ENCODE assay signal across 1 cellular context in the genomic region with DNA sequence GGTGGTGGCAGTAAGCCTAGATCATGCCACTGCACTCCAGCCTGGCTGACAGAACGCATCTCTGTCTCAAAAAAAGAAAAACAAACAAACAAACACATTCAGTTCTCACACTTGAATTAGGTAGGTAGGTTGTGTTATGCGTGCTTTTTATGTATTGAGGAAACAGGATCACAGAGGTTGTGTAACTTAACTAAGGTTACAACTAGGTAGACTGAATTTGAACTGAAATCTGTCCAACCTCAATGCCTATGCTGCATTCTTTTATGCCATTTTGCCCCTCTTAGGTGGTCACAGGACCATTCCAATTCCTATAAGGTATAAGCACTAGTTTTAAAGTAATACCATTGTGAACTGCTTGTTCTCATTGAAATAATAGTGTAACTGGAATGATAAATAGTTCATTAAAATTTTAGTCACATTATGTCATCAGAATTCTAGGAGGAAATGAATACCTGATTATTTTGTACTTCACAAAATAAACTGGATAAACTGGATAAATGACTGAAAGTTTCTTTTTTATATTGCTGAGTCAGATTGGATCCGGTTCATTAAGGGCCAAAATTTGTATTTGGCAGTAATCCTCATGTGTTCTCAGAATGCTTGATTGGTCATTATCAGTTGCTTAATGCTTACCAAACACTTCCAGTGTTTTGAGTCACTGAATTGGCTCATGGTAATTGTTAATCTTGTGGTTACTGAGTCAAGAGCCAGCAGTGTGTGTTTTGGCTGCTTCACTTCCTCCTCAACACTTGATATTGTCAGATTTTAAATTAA.
TF ChIP-seq lines count a peak whose summit lies in the region.

No MANE protein-coding gene starts in this region.

TF ChIP-seq in IMR-90, 13 proteins besides CTCF, POLR2A, EP300 and RAD21 (continued from another document):
- TF ChIP-seq, protein P1, sequence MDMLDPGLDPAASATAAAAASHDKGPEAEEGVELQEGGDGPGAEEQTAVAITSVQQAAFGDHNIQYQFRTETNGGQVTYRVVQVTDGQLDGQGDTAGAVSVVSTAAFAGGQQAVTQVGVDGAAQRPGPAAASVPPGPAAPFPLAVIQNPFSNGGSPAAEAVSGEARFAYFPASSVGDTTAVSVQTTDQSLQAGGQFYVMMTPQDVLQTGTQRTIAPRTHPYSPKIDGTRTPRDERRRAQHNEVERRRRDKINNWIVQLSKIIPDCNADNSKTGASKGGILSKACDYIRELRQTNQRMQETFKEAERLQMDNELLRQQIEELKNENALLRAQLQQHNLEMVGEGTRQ (IDR thresholded peaks at IDR 0.05; ENCODE audit: low read depth, low read length): no peak
- TF ChIP-seq MXI1 (IDR thresholded peaks at IDR 0.05; ENCODE audit: borderline replicate concordance, low read depth, low read length): no peak
- TF ChIP-seq CEBPB (IDR thresholded peaks at IDR 0.05; ENCODE audit: low read depth, low read length): peak; percentile 97
- no peak for TF ChIP-seq RFX5 (IDR thresholded peaks at IDR 0.05; ENCODE audit: low read depth, low read length)
- TF ChIP-seq FOS (IDR thresholded peaks at IDR 0.05; ENCODE audit: low read depth, low read length): peak; percentile 90
- no peak for TF ChIP-seq CHD1 (IDR thresholded peaks at IDR 0.05; ENCODE audit: low read depth, low read length)
- peak; percentile 75 for TF ChIP-seq BHLHE40 (IDR thresholded peaks at IDR 0.05; ENCODE audit: low read depth, low read length)
- no peak for TF ChIP-seq RCOR1 (IDR thresholded peaks at IDR 0.05; ENCODE audit: insufficient replicate concordance, low read length)
- no peak for TF ChIP-seq SMC3 (IDR thresholded peaks at IDR 0.05; ENCODE audit: low read depth, low read length)
- peak; percentile 72; the same call in 1 of the 2 replicates for TF ChIP-seq NFE2L2 (IDR thresholded peaks at IDR 0.05; ENCODE audit: low read depth, low read length)
